ENCODE assay signal across 11 cellular contexts in genomic region chr10:98391065-98391464, GRCh38. TPM values are rescaled to one million over a fixed set of nuclear protein-coding genes. Genes with fewer than 3 reads are reported as not detected.
A peak's percentile ranks its signal among the peaks of the same experiment; 100 is the strongest.
DNase-seq lines count a peak whose midpoint lies in the region; ATAC-seq lines count a peak whose summit lies in the region.
"Had no signal": no experiment of that assay in that cellular context is flagged by ENCODE, and none has a peak within 500 bp of the region (broad histone marks: within the 10 kb centered on the region; RNA-seq: fewer than 3 reads in every experiment).

No MANE protein-coding gene starts in this region.

- H3K36me3 Mint-ChIP-seq in activated T-cell treated with anti-CD3 and anti-CD28 coated beads, Interleukin-2, amount 50 U/mL, for 72 hours (ENCODE audit: insufficient read depth in 2 of 2): no peaks in the 10 kb centered on the region
- peaks cover 30% of the 10 kb centered on the region for H3K36me3 Mint-ChIP-seq in T-cell
- H3K36me3 Mint-ChIP-seq in stimulated activated effector memory CD8-positive, alpha-beta T cell treated with anti-CD3 and anti-CD28 coated beads, Interleukin-12 subunit alpha, Interleukin-12 subunit beta, amount 100 ng/mL, for 72 hours: peaks cover 5% of the 10 kb centered on the region

- peak overlapping the region; percentile 30 for H3K27ac Mint-ChIP-seq in activated T-cell treated with anti-CD3 and anti-CD28 coated beads, Interleukin-2, amount 50 U/mL, for 72 hours
- peak overlapping the region; percentile 31 to 53 for H3K27ac Mint-ChIP-seq in T-cell
- peak overlapping the region; percentile 88 for H3K27ac Mint-ChIP-seq in stimulated activated effector memory CD8-positive, alpha-beta T cell treated with anti-CD3 and anti-CD28 coated beads, Interleukin-12 subunit alpha, Interleukin-12 subunit beta, amount 100 ng/mL, for 72 hours
- H3K27ac Mint-ChIP-seq: mesothelial cell of epicardium had no signal

- H3K9me3 Mint-ChIP-seq in activated T-cell treated with anti-CD3 and anti-CD28 coated beads, Interleukin-2, amount 50 U/mL, for 72 hours: no peaks in the 10 kb centered on the region
- H3K9me3 Mint-ChIP-seq in T-cell: no peaks in the 10 kb centered on the region
- H3K9me3 Mint-ChIP-seq in stimulated activated effector memory CD8-positive, alpha-beta T cell treated with anti-CD3 and anti-CD28 coated beads, Interleukin-12 subunit alpha, Interleukin-12 subunit beta, amount 100 ng/mL, for 72 hours: no peaks in the 10 kb centered on the region
- H3K9me3 Mint-ChIP-seq: mesothelial cell of epicardium had no signal

- POLR2A ChIA-PET in T-cell (lab: Charles Lee): no interaction called here

- peak overlapping the region in 1 of 2 donors; percentile 24 for H3K4me3 Mint-ChIP-seq in activated T-cell treated with anti-CD3 and anti-CD28 coated beads, Interleukin-2, amount 50 U/mL, for 72 hours
- peak overlapping the region; percentile 2 to 62 (median 53) for H3K4me3 Mint-ChIP-seq in T-cell
- H3K4me3 Mint-ChIP-seq in stimulated activated effector memory CD8-positive, alpha-beta T cell treated with anti-CD3 and anti-CD28 coated beads, Interleukin-12 subunit alpha, Interleukin-12 subunit beta, amount 100 ng/mL, for 72 hours: peak overlapping the region; percentile 50
- H3K4me3 Mint-ChIP-seq: mesothelial cell of epicardium had no signal

- CTCF ChIA-PET in T-cell (lab: Charles Lee): interaction anchor here in 1 of 2 donors (1.5 kb wide), 1 partner anchor 12 kb away, joined by 3 read pairs; no protein-coding TSS in a partner anchor

- peak in 1 of 2 donors; percentile 23 for DNase-seq in activated T-cell treated with anti-CD3 and anti-CD28 coated beads, Interleukin-2, amount 50 U/mL, for 72 hours
- no peak for DNase-seq in activated T-cell treated with anti-CD3 and anti-CD28 coated beads, Interleukin-2, amount 50 U/mL, for 48 hours
- no peak for DNase-seq in T-cell
- no peak for DNase-seq in stimulated activated effector memory CD8-positive, alpha-beta T cell treated with anti-CD3 and anti-CD28 coated beads, Interleukin-12 subunit alpha, Interleukin-12 subunit beta, amount 100 ng/mL, for 72 hours (ENCODE audit: low spot score in 2 of 2)
- no peak for DNase-seq in NCI-H187 treated with DMSO at 0.1 percent for 48 hours (lab: John Stamatoyannopoulos, UW)
- DNase-seq in NCI-H1048 (lab: John Stamatoyannopoulos, UW): no peak
- DNase-seq: NCI-H1092, NCI-H69 had no signal

- ATAC-seq in activated T-cell treated with anti-CD3 and anti-CD28 coated beads, Interleukin-2, amount 50 U/mL, for 72 hours (replicated peaks in 1 of 2): peak in 1 of 2 donors; percentile 76
- ATAC-seq in HG03280 (IDR thresholded peaks at IDR 0.05; ENCODE audit: unreplicated experiment) (peak; percentile 47), T-cell (replicated peaks in 1 of 4) (peak in 1 of 4 experiments; percentile 43), esophagus mucosa (no peak)
- ATAC-seq in stimulated activated effector memory CD8-positive, alpha-beta T cell treated with anti-CD3 and anti-CD28 coated beads, Interleukin-12 subunit alpha, Interleukin-12 subunit beta, amount 100 ng/mL, for 72 hours: peak; percentile 59

- H3K27me3 Mint-ChIP-seq in activated T-cell treated with anti-CD3 and anti-CD28 coated beads, Interleukin-2, amount 50 U/mL, for 72 hours (ENCODE audit: low read depth): no peaks in the 10 kb centered on the region
- H3K27me3 Mint-ChIP-seq in T-cell: no peaks in the 10 kb centered on the region

- H3K4me1 Mint-ChIP-seq in activated T-cell treated with anti-CD3 and anti-CD28 coated beads, Interleukin-2, amount 50 U/mL, for 72 hours (ENCODE audit: low read depth): peaks cover 9% of the 10 kb centered on the region
- H3K4me1 Mint-ChIP-seq in T-cell: peaks cover 22 to 40% (median 23%) of the 10 kb centered on the region in 3 donors
- H3K4me1 Mint-ChIP-seq in stimulated activated effector memory CD8-positive, alpha-beta T cell treated with anti-CD3 and anti-CD28 coated beads, Interleukin-12 subunit alpha, Interleukin-12 subunit beta, amount 100 ng/mL, for 72 hours: peaks cover 65% of the 10 kb centered on the region
- H3K4me1 Mint-ChIP-seq: mesothelial cell of epicardium had no signal

RNA-seq across cellular contexts. Expression of gene PYROXD2, which starts 23.9 kb away (rescaled TPM):
- 10 to 100 TPM in 1 of 2 donors, 1 to 10 TPM in 1; 6.7 to 10.4 TPM for total RNA-seq in activated T-cell treated with anti-CD3 and anti-CD28 coated beads, Interleukin-2, amount 50 U/mL, for 72 hours
- 10 to 100 TPM; 16.4 to 27.5 (median 20.0) TPM for total RNA-seq in T-cell
- 1.5 TPM for total RNA-seq in esophagus mucosa

RNA-seq across cellular contexts. Expression of gene HPS1, which starts 55.7 kb away (rescaled TPM):
- 10 to 100 TPM; 58.5 to 62.1 TPM for total RNA-seq in activated T-cell treated with anti-CD3 and anti-CD28 coated beads, Interleukin-2, amount 50 U/mL, for 72 hours
- total RNA-seq in T-cell (10 to 100 TPM; 74.7 to 99.3 (median 92.7) TPM), esophagus mucosa (29.7 TPM)

Comparison
In these comparisons a context has a peak if more than half of its experiments do, and no peak if none do; other contexts are left out.
1. H3K27ac Mint-ChIP-seq: peak in every context shown above with its lines; median percentile 88 in stimulated activated effector memory CD8-positive, alpha-beta T cell treated with anti-CD3 and anti-CD28 coated beads, Interleukin-12 subunit alpha, Interleukin-12 subunit beta, amount 100 ng/mL, for 72 hours; 42 in T-cell; 30 in activated T-cell treated with anti-CD3 and anti-CD28 coated beads, Interleukin-2, amount 50 U/mL, for 72 hours.